ENCODE assay signal across 9 cellular contexts in the genomic region with DNA sequence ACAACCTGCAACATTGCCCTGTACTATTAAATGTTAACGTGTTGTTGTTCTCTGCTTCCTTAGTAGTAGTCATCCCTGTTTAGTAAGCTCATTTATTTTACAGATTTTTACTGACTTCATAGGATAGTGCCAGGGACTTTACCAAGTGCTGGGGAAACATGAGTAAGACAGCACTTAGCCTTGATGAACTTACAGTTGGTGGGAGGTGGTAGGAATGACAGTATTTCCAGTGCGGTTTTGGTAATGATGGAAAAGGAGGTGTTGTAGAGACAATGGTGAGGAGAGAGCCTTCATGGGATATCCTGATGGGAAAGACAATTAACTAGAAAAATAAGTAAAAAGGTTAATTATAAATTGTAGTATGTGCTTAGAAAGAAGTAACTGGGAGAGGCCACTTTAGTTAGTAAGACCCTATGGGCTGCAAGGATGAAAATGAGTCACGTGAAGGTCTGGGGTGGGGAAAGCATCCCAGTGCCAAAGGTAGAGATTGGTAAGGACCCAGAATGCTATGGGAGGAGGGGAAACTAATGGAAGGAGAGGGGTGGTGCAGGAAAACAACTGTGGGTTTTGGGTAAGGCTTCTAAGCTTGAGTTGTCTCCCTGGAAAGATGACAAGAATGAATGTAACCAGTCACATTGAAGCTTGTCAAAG. TPM values are rescaled to one million over a fixed set of nuclear protein-coding genes. Genes with fewer than 3 reads are reported as not detected.
DNase-seq lines count a peak whose midpoint lies in the region; ATAC-seq, FAIRE-seq and TF ChIP-seq lines count a peak whose summit lies in the region.
"Had no signal": no experiment of that assay in that cellular context is flagged by ENCODE, and none has a peak within 500 bp of the region (broad histone marks: within the 10 kb centered on the region; RNA-seq: fewer than 3 reads in every experiment).

No MANE protein-coding gene starts in this region.

- DNase-seq in A673 (ENCODE audit: low spot score) (no peak), GM13977 (ENCODE audit: low spot score) (peak; percentile 16), astrocyte (ENCODE audit: low read depth) (peak; percentile 57), lung microvascular endothelial cell (ENCODE audit: low read depth in 2 of 2) (peak; percentile 32 to 60), hippocampal formation (lab: John Stamatoyannopoulos, UW) (no peak), NCI-H1417 treated with DMSO at 0.1 percent for 48 hours (lab: John Stamatoyannopoulos, UW) (no peak)

- TF ChIP-seq CTCF in A673 (conservative IDR thresholded peaks at IDR 0.05; ENCODE audit: low read depth, low read length) = no peak
- TF ChIP-seq CTCF in GM13977 (IDR thresholded peaks at IDR 0.05; ENCODE audit: extremely low read depth, insufficient read depth, missing control alignments) = no peak
- no peak for TF ChIP-seq CTCF in astrocyte (IDR thresholded peaks at IDR 0.05; ENCODE audit: insufficient read depth, low read depth, low read length)

- peak overlapping the region; percentile 97 for H3K4me2 ChIP-seq in astrocyte (ENCODE audit: low read length)

- H3K9me3 Mint-ChIP-seq in astrocyte (ENCODE audit: unreplicated experiment) = no peaks in the 10 kb centered on the region

- ATAC-seq in GM21367 (IDR thresholded peaks at IDR 0.05; ENCODE audit: unreplicated experiment) (no peak), HG02623 (IDR thresholded peaks at IDR 0.05; ENCODE audit: unreplicated experiment) (no peak)
- ATAC-seq: esophagus mucosa had no signal

- CTCF ChIA-PET in A673 (lab: Charles Lee) = no interaction called here

- H3K9ac ChIP-seq in astrocyte (ENCODE audit: low read length) = peak overlapping the region; percentile 99

- no peaks in the 10 kb centered on the region for H3K36me3 Mint-ChIP-seq in astrocyte (ENCODE audit: low read depth, unreplicated experiment)

- no peaks in the 10 kb centered on the region for H3K9me3 ChIP-seq in A673 (ENCODE audit: low read depth, low read length, poor library complexity, severe bottlenecking)
- H3K9me3 ChIP-seq in astrocyte (ENCODE audit: insufficient read depth, low read depth, low read length) = no peaks in the 10 kb centered on the region

- in situ Hi-C loops in GM13977 (cut with MboI; ENCODE audit: low pct_unique_long_range_greater_than_20kb, low sequenced_read_pairs, unreplicated experiment) = no loop called here

- POLR2A ChIA-PET in A673 (lab: Charles Lee; ENCODE audit: low non-redundant PET) = no interaction called here

- FAIRE-seq in astrocyte (lab: Jason Lieb, UNC) = no peak

- H3K4me1 ChIP-seq in A673 (ENCODE audit: insufficient read depth, low read length, poor library complexity, severe bottlenecking) (peaks cover 15% of the 10 kb centered on the region), astrocyte (ENCODE audit: insufficient read depth, low read length) (peaks cover 12% of the 10 kb centered on the region)

- no peak overlapping the region for H2AFZ ChIP-seq in astrocyte (ENCODE audit: low read depth, low read length)

- H3K27me3 Mint-ChIP-seq in astrocyte (ENCODE audit: low read depth, unreplicated experiment) = no peaks in the 10 kb centered on the region

- H4K20me1 ChIP-seq in astrocyte (ENCODE audit: insufficient read depth, low read length) = peaks cover 57% of the 10 kb centered on the region

- no peak overlapping the region for H3K4me3 Mint-ChIP-seq in astrocyte (ENCODE audit: unreplicated experiment)

- BruUV-seq in A673 (replicated peaks; lab: Mats Ljungman, UMichigan) = no TSS peak

- H3K4me3 ChIP-seq in A673 (ENCODE audit: low read depth, low read length, poor library complexity, severe bottlenecking) (peak overlapping the region; percentile 95), astrocyte (ENCODE audit: insufficient read depth, low read depth, low read length) (peak overlapping the region; percentile 98)

- peaks cover 14% of the 10 kb centered on the region for H3K4me1 Mint-ChIP-seq in astrocyte (ENCODE audit: low read depth, unreplicated experiment)

- H3K27me3 ChIP-seq in A673 (replicated peaks; ENCODE audit: insufficient read depth, low read depth, low read length, poor library complexity) = no peaks in the 10 kb centered on the region
- H3K27me3 ChIP-seq in astrocyte (ENCODE audit: insufficient read depth, low read length) = no peaks in the 10 kb centered on the region

- H3K27ac ChIP-seq in A673 (ENCODE audit: low read depth, low read length, poor library complexity, severe bottlenecking) (peak overlapping the region; percentile 21), astrocyte (ENCODE audit: low read depth, low read length) (no peak overlapping the region)

- H3K36me3 ChIP-seq in A673 (ENCODE audit: insufficient read depth, low read length, poor library complexity, severe bottlenecking) (no peaks in the 10 kb centered on the region), astrocyte (ENCODE audit: insufficient read depth, low read length) (no peaks in the 10 kb centered on the region)

- peaks cover 69% of the 10 kb centered on the region for H3K79me2 ChIP-seq in astrocyte (ENCODE audit: insufficient read depth, low read length)

- intact Hi-C loops in A673 (cut with micrococcal nuclease; ENCODE audit: unreplicated experiment) = no loop called here

- H3K27ac Mint-ChIP-seq in astrocyte (ENCODE audit: unreplicated experiment) = no peak overlapping the region

RNA-seq across cellular contexts. Expression of a gene that starts 1.7 kb away (rescaled TPM):
- 17.1 and 18.1 TPM in 2 replicates for total RNA-seq in A673 (2021)
- 15.0 and 15.4 TPM in 2 replicates for total RNA-seq in astrocyte
- 12.9 and 19.2 TPM in 2 replicates for total RNA-seq in lung microvascular endothelial cell

Comparison
In these comparisons a context has a peak if more than half of its experiments do, and no peak if none do; other contexts are left out.
1. DNase-seq: peak in GM13977 (single experiment), astrocyte (single experiment) and lung microvascular endothelial cell (2 of 2); none in A673 (single experiment), hippocampal formation (0 of 2) and NCI-H1417 treated with DMSO at 0.1 percent for 48 hours (single experiment).